ENCODE assay signal across 24 cellular contexts in the genomic region with DNA sequence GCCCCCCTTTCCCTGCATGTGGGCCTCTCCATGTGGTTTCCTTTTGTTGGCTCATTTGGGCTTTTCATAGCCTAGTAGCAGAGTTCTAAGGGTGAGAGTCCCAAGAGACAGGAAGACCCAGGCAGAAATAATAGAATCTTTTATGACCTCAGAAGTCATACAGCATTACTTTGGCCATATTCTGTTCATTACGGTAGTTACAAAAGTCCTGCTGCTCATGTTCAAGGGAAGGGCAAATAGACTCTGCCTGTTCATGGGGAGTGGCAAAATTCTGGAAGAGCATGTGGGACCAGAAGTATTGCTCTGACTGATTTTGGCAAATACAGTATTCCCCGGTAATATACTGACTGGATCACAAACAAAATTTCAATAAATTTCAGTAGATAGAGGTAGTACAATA.
"Had no signal": no experiment of that assay in that cellular context is flagged by ENCODE, and none has a peak within 500 bp of the region (broad histone marks: within the 10 kb centered on the region; RNA-seq: fewer than 3 reads in every experiment).

No MANE protein-coding gene starts in this region.

- H3K4me2 ChIP-seq: KMS-11 had no signal

- H3K27ac ChIP-seq: ascending aorta, body of pancreas, KMS-11, Peyer's patch, RWPE1, SJCRH30 had no signal

- H3K27me3 ChIP-seq: ascending aorta, body of pancreas, Peyer's patch, SJCRH30 had no signal

- H3K4me1 ChIP-seq: SJCRH30 had no signal

- ATAC-seq: activated CD4-positive, CD25-positive, alpha-beta regulatory T cell treated with anti-CD3 and anti-CD28 coated beads, Interleukin-2, amount 50 U/mL, for 24 hours; activated CD8-positive, alpha-beta T cell treated with anti-CD3 and anti-CD28 coated beads, Interleukin-2, amount 10 ng/mL, durations not matched to agents 7 days and 5 days; activated naive CD4-positive, alpha-beta T cell treated with anti-CD3 and anti-CD28 coated beads, Interleukin-2, amount 50 U/mL, for 72 hours; activated naive CD8-positive, alpha-beta T cell treated with anti-CD3 and anti-CD28 coated beads, Interleukin-2, amount 50 U/mL, for 24 hours; body of pancreas had no signal

- H3K9ac ChIP-seq: KMS-11 had no signal

- H3K9me3 ChIP-seq: body of pancreas, Peyer's patch, SJCRH30 had no signal

- H3K36me3 ChIP-seq: ascending aorta, Peyer's patch, SJCRH30 had no signal

- DNase-seq: activated CD4-positive, alpha-beta T cell treated with anti-CD3 and anti-CD28 coated beads for 48 hours; activated CD4-positive, alpha-beta T cell treated with anti-CD3 and anti-CD28 coated beads, Interleukin-2, amount 50 U/mL, for 4 hours; activated CD8-positive, alpha-beta memory T cell treated with anti-CD3 and anti-CD28 coated beads, Interleukin-2, amount 50 U/mL, for 48 hours; activated CD8-positive, alpha-beta T cell treated with anti-CD3 and anti-CD28 coated beads, Interleukin-2, amount 10 ng/mL, durations not matched to agents 7 days and 5 days; activated effector memory CD4-positive, alpha-beta T cell treated with Interleukin-2 at 50 U/mL for 16 hours; activated naive CD4-positive, alpha-beta T cell; activated naive CD8-positive, alpha-beta T cell treated with anti-CD3 and anti-CD28 coated beads, Interleukin-2, amount 50 U/mL, for 24 hours; activated T-cell treated with anti-CD3 and anti-CD28 coated beads, Interleukin-2, amount 50 U/mL, for 24 hours; amniotic stem cell; body of pancreas; MM.1S; NCI-H1105 treated with DMSO at 0.1 percent for 48 hours; NCI-H1436 treated with DMSO at 0.1 percent for 48 hours; NCI-H187; NCI-H2081; NCI-H510A treated with DMSO at 0.1 percent for 48 hours; Peyer's patch; Right ventricle myocardium superior; SJCRH30 had no signal

- H3K4me3 ChIP-seq: ascending aorta, body of pancreas, Peyer's patch, SJCRH30 had no signal
